Comparison of ENCODE assay signal across 7 cellular contexts in the genomic region with DNA sequence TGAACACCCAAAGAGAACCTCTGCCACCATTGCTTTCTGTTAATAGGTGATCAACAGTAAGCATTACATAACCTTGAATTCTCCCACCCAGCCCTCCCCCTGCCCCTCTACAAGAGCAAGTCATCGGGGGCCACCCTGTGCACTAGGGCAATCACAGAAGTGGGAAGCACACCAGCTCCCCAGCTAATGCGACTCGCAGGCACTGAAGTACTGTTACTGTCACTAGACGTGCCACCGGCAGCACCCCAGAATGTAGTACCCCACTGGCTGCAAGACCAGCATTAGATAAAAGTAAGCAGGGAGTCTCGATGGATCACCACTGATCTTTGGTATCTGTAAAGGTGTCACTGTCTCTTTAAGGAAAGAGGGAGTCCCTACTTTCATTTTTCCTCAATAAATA.
"Had no signal": no experiment of that assay in that cellular context is flagged by ENCODE, and none has a peak within 500 bp of the region (broad histone marks: within the 10 kb centered on the region; RNA-seq: fewer than 3 reads in every experiment).

No MANE protein-coding gene starts in this region.

- H3K36me3 ChIP-seq: adrenal gland, transverse colon, uterus had no signal

- H3K27me3 ChIP-seq: adrenal gland, transverse colon, uterus had no signal

- H3K27ac ChIP-seq: adrenal gland, transverse colon had no signal

- H3K9me3 ChIP-seq: adrenal gland, transverse colon, uterus had no signal

- H3K4me3 ChIP-seq: adrenal gland, transverse colon, uterus had no signal

- H3K4me1 ChIP-seq: adrenal gland had no signal

- DNase-seq: activated effector memory CD4-positive, alpha-beta T cell treated with anti-CD3 and anti-CD28 coated beads, Interleukin-2, amount 50 U/mL, for 16 hours; activated T-cell treated with anti-CD3 and anti-CD28 coated beads, Interleukin-2, amount 50 U/mL, for 4 hours; stimulated activated CD4-positive, alpha-beta T cell treated with anti-CD3 and anti-CD28 coated beads, Interleukin-12 subunit alpha, Interleukin-12 subunit beta, amount 100 ng/mL, for 4 hours; stimulated activated CD4-positive, alpha-beta T cell treated with anti-CD3 and anti-CD28 coated beads, Interleukin-1b, Interleukin-23, amount 100 ng/mL, for 48 hours; transverse colon; uterus had no signal
